ENCODE assay signal across 8 cellular contexts in genomic region chr1:116826818-116827606, GRCh38.
A peak's percentile ranks its signal among the peaks of the same experiment; 100 is the strongest.
DNase-seq lines count a peak whose midpoint lies in the region; ATAC-seq and TF ChIP-seq lines count a peak whose summit lies in the region.

No MANE protein-coding gene starts in this region.

- peak overlapping the region; percentile 86 for H3K4me3 Mint-ChIP-seq in activated T-helper 17 cell treated with anti-CD3 and anti-CD28 coated beads, Interleukin-2, amount 50 U/mL, for 72 hours
- H3K4me3 Mint-ChIP-seq in nephron (peak overlapping the region in 1 of 3 experiments; percentile 10), chondrocyte (ENCODE audit: unreplicated experiment) (no peak overlapping the region)

- H3K36me3 Mint-ChIP-seq in activated T-helper 17 cell treated with anti-CD3 and anti-CD28 coated beads, Interleukin-2, amount 50 U/mL, for 72 hours (ENCODE audit: low read depth), result peaks cover 7% of the 10 kb centered on the region
- no peaks in the 10 kb centered on the region for H3K36me3 Mint-ChIP-seq in nephron (ENCODE audit: low read depth)
- H3K36me3 Mint-ChIP-seq in chondrocyte (ENCODE audit: low read depth), result no peaks in the 10 kb centered on the region

- H3K9me3 Mint-ChIP-seq in activated T-helper 17 cell treated with anti-CD3 and anti-CD28 coated beads, Interleukin-2, amount 50 U/mL, for 72 hours, result peaks cover 4% of the 10 kb centered on the region
- H3K9me3 Mint-ChIP-seq in nephron (no peaks in the 10 kb centered on the region), chondrocyte (ENCODE audit: low read depth) (no peaks in the 10 kb centered on the region)

- DNase-seq in NCI-H1694 treated with DMSO at 0.1 percent for 48 hours (lab: John Stamatoyannopoulos, UW), result peak; percentile 37
- no peak for DNase-seq in NCI-H1694 (lab: John Stamatoyannopoulos, UW)
- DNase-seq in NCI-H524 (lab: John Stamatoyannopoulos, UW), result peak; percentile 37 to 82
- DNase-seq in C1 segment of cervical spinal cord (lab: John Stamatoyannopoulos, UW), result no peak
- no peak for DNase-seq in chondrocyte (ENCODE audit: low spot score)

- peak overlapping the region; percentile 93 for H3K27ac Mint-ChIP-seq in activated T-helper 17 cell treated with anti-CD3 and anti-CD28 coated beads, Interleukin-2, amount 50 U/mL, for 72 hours
- peak overlapping the region; percentile 75 to 90 (median 79) for H3K27ac Mint-ChIP-seq in nephron
- no peak overlapping the region for H3K27ac Mint-ChIP-seq in chondrocyte (ENCODE audit: unreplicated experiment)

- peaks cover 43% of the 10 kb centered on the region for H3K4me1 Mint-ChIP-seq in activated T-helper 17 cell treated with anti-CD3 and anti-CD28 coated beads, Interleukin-2, amount 50 U/mL, for 72 hours
- H3K4me1 Mint-ChIP-seq in nephron, result peaks cover 56% of the 10 kb centered on the region
- peaks cover 21% of the 10 kb centered on the region for H3K4me1 Mint-ChIP-seq in chondrocyte (ENCODE audit: low read depth)

- TF ChIP-seq CTCF in nephron (IDR thresholded peaks at IDR 0.05; ENCODE audit: unreplicated experiment in 3 of 3), result no peak
- no peak for TF ChIP-seq CTCF in chondrocyte (IDR thresholded peaks at IDR 0.05)

- H3K27me3 Mint-ChIP-seq in activated T-helper 17 cell treated with anti-CD3 and anti-CD28 coated beads, Interleukin-2, amount 50 U/mL, for 72 hours, result no peaks in the 10 kb centered on the region
- no peaks in the 10 kb centered on the region for H3K27me3 Mint-ChIP-seq in nephron (ENCODE audit: low read depth)
- peaks cover 1% of the 10 kb centered on the region for H3K27me3 Mint-ChIP-seq in chondrocyte (ENCODE audit: low read depth)

- ATAC-seq in HG02970 (IDR thresholded peaks at IDR 0.05; ENCODE audit: low FRiP score, unreplicated experiment), result peak; percentile 93
- peak; percentile 90 for ATAC-seq in activated T-helper 17 cell treated with anti-CD3 and anti-CD28 coated beads, Interleukin-2, amount 50 U/mL, for 72 hours (replicated peaks)

Comparison
In these comparisons a context has a peak if more than half of its experiments do, and no peak if none do; other contexts are left out.
1. DNase-seq: peak in NCI-H1694 treated with DMSO at 0.1 percent for 48 hours (single experiment) and NCI-H524 (2 of 2); none in NCI-H1694 (single experiment), C1 segment of cervical spinal cord (0 of 14) and chondrocyte (single experiment).